13 cellular contexts compared by ENCODE assay signal in genomic region chr5:169071-169727, GRCh38. TPM values are rescaled to one million over a fixed set of nuclear protein-coding genes. Genes with fewer than 3 reads are reported as not detected.
DNase-seq lines count a peak whose midpoint lies in the region; ATAC-seq and TF ChIP-seq lines count a peak whose summit lies in the region.
"Had no signal": no experiment of that assay in that cellular context is flagged by ENCODE, and none has a peak within 500 bp of the region (broad histone marks: within the 10 kb centered on the region; RNA-seq: fewer than 3 reads in every experiment).

No MANE protein-coding gene starts in this region.

- no peaks in the 10 kb centered on the region for H3K4me1 ChIP-seq in adrenal gland (replicated peaks in 1 of 2)
- no peaks in the 10 kb centered on the region for H3K4me1 ChIP-seq in psoas muscle

- intact Hi-C loops in adrenal gland (cut with DNase I), result no loop called here
- intact Hi-C loops in Right ventricle myocardium superior (cut with DNase I), result no loop called here
- intact Hi-C loops in psoas muscle (cut with DNase I), result no loop called here

- H3K9me3 ChIP-seq in adrenal gland (replicated peaks in 1 of 3) (no peaks in the 10 kb centered on the region), psoas muscle (no peaks in the 10 kb centered on the region)
- H3K9me3 ChIP-seq: MG63 had no signal

- peak overlapping the region in 1 of 5 donors; percentile 34 for H3K27ac ChIP-seq in adrenal gland
- H3K27ac ChIP-seq in psoas muscle, result no peak overlapping the region

- H3K4me3 ChIP-seq in adrenal gland (no peak overlapping the region), psoas muscle (no peak overlapping the region)
- H3K4me3 ChIP-seq: MG63 had no signal

- no peak for TF ChIP-seq CTCF in adrenal gland (IDR thresholded peaks at IDR 0.05)
- no peak for TF ChIP-seq CTCF in psoas muscle (IDR thresholded peaks at IDR 0.05)

- H3K27me3 ChIP-seq in adrenal gland (no peaks in the 10 kb centered on the region), psoas muscle (ENCODE audit: insufficient read depth in 3 of 3, low read length in 2 of 3) (peaks cover 0 to 12% (median 0%) of the 10 kb centered on the region in 3 donors)
- H3K27me3 ChIP-seq: MG63 had no signal

- ATAC-seq in Right ventricle myocardium superior (ENCODE audit: poor library complexity) (peak; percentile 74), psoas muscle (peak in 3 of 4 donors; percentile 38 to 58 (median 48)), GM18873 (IDR thresholded peaks at IDR 0.05; ENCODE audit: low FRiP score, unreplicated experiment) (no peak), HG03520 (IDR thresholded peaks at IDR 0.05; ENCODE audit: unreplicated experiment) (no peak)

- no peaks in the 10 kb centered on the region for H3K36me3 ChIP-seq in adrenal gland (replicated peaks in 1 of 2)
- no peaks in the 10 kb centered on the region for H3K36me3 ChIP-seq in psoas muscle (ENCODE audit: insufficient read depth in 1 of 2, low read depth in 1 of 2)
- H3K36me3 ChIP-seq: MG63 had no signal

- DNase-seq in EL (peak; percentile 99), adrenal gland (peak; percentile 37 to 79 (median 56)), Right ventricle myocardium superior (peak; percentile 85), psoas muscle (peak; percentile 65 to 71), AML-193 (lab: John Stamatoyannopoulos, UW) (no peak)
- no peak for DNase-seq in activated CD8-positive, alpha-beta memory T cell treated with anti-CD3 and anti-CD28 coated beads for 24 hours
- DNase-seq: DMS 273 treated with DMSO at 0.1 percent for 48 hours, mesendoderm, NCI-H748 treated with DMSO at 0.1 percent for 48 hours had no signal

- 69 to 71% (median 70%) methylated on average over 20 to 32 of the region's 32 CpGs for WGBS in adrenal gland, 4 donors
- 59 to 63% (median 60%) methylated on average over 32 of the region's 32 CpGs for WGBS in psoas muscle, 3 donors

- no peak for TF ChIP-seq POLR2A in adrenal gland (IDR thresholded peaks at IDR 0.05)

RNA-seq across cellular contexts. Expression of gene LRRC14B, which starts 22.1 kb away (rescaled TPM):
- total RNA-seq in adrenal gland, result not detected
- not detected for polyA plus RNA-seq in adrenal gland
- total RNA-seq in Right ventricle myocardium superior, result 103 TPM
- total RNA-seq in psoas muscle, result 10 to 100 TPM in 1 of 4 donors, 1 to 10 TPM in 3; 1.3 to 13.4 (median 9.0) TPM
- polyA plus RNA-seq in psoas muscle, result 10 to 100 TPM in 2 of 3 donors, under 1 TPM in 1; 0.42 to 15.5 (median 14.5) TPM
- total RNA-seq: T-helper 1 cell treated with Interleukin-12 subunit alpha and Interleukin-12 subunit beta and Interleukin-4 antibody, amounts not matched to agents 30 ng/mL and 1 ng/mL, for 36 hours had no signal

RNA-seq across cellular contexts. Expression of gene CCDC127, which starts 48.8 kb away (rescaled TPM):
- total RNA-seq in adrenal gland (1 to 10 TPM; 4.6 to 9.7 (median 6.7) TPM), Right ventricle myocardium superior (8.1 TPM), psoas muscle (1 to 10 TPM; 6.9 to 9.6 (median 7.4) TPM)
- polyA plus RNA-seq in adrenal gland (1 to 10 TPM; 3.0 to 6.1 (median 3.1) TPM), psoas muscle (10 to 100 TPM in 1 of 3 donors, 1 to 10 TPM in 2; 4.1 to 11.2 (median 5.5) TPM)

RNA-seq across cellular contexts. Expression of gene SDHA, which starts 48.9 kb away (rescaled TPM):
- total RNA-seq in adrenal gland, result 100 to 1,000 TPM; 167 to 296 (median 215) TPM
- polyA plus RNA-seq in adrenal gland, result 100 to 1,000 TPM; 116 to 203 (median 182) TPM
- 837 TPM for total RNA-seq in Right ventricle myocardium superior
- total RNA-seq in psoas muscle, result 100 to 1,000 TPM; 269 to 363 (median 314) TPM
- polyA plus RNA-seq in psoas muscle, result 100 to 1,000 TPM; 160 to 205 (median 205) TPM

Comparison
In these comparisons a context has a peak if more than half of its experiments do, and no peak if none do; other contexts are left out.
1. DNase-seq: peak in EL (single experiment), adrenal gland (7 of 7), Right ventricle myocardium superior (single experiment) and psoas muscle (2 of 2); none in AML-193 (0 of 2) and activated CD8-positive, alpha-beta memory T cell treated with anti-CD3 and anti-CD28 coated beads for 24 hours (single experiment).
2. ATAC-seq: peak in Right ventricle myocardium superior (single experiment) and psoas muscle (3 of 4); none in GM18873 (single experiment) and HG03520 (single experiment).